ENCODE assay signal across 27 cellular contexts in genomic region chr1:181050922-181051321, GRCh38.
"Had no signal": no experiment of that assay in that cellular context is flagged by ENCODE, and none has a peak within 500 bp of the region (broad histone marks: within the 10 kb centered on the region; RNA-seq: fewer than 3 reads in every experiment).

No MANE protein-coding gene starts in this region.

- H3K4me1 ChIP-seq: lower lobe of right lung, parathyroid adenoma, right lobe of liver, tibial nerve, upper lobe of left lung had no signal

- H3K36me3 ChIP-seq: right lobe of liver had no signal

- DNase-seq: effector CD8-positive, alpha-beta T cell; endodermal cell; erythroblast; esophagus squamous epithelium; hypothalamus; immature natural killer cell; islet precursor cell; left ventricle myocardium superior; lower lobe of right lung; right lobe of liver; small intestine; stimulated activated CD4-positive, alpha-beta T cell treated with anti-CD3 and anti-CD28 coated beads, Interleukin-15, amount 100 ng/mL, for 24 hours; stimulated activated CD4-positive, alpha-beta T cell treated with anti-CD3 and anti-CD28 coated beads, Interleukin-2, amount 100 ng/mL, for 48 hours; stimulated activated CD8-positive, alpha-beta memory T cell treated with anti-CD3 and anti-CD28 coated beads, Interleukin-4, amount 100 ng/mL, for 48 hours; upper lobe of left lung had no signal

- ATAC-seq: left ventricle myocardium superior; lower lobe of right lung; natural killer cell treated with Interleukin-12 subunit alpha and Interleukin-12 subunit beta and Interleukin-15 and Interleukin-18, amount 100 ng/mL, for 72 hours; right lobe of liver had no signal

- H3K27ac ChIP-seq: esophagus squamous epithelium, lower lobe of right lung, parathyroid adenoma, right lobe of liver, thoracic aorta, tibial nerve, upper lobe of left lung had no signal

- FAIRE-seq: colon, frontal cortex, small intestine, urothelium cell line had no signal

- H3K27me3 ChIP-seq: esophagus squamous epithelium, right lobe of liver, tibial nerve, upper lobe of left lung had no signal

- H3K4me1 Mint-ChIP-seq: memory B cell had no signal

- H3K27me3 Mint-ChIP-seq: dendritic cell treated with granulocyte-macrophage colony-stimulating factor and Interleukin-4, amounts not matched to agents 40 ng/mL and 50 ng/mL, for 4 days; memory B cell; natural killer cell treated with Interleukin-12 subunit alpha and Interleukin-12 subunit beta and Interleukin-15 and Interleukin-18, amount 100 ng/mL, for 72 hours; stimulated activated naive CD8-positive, alpha-beta T cell treated with anti-CD3 and anti-CD28 coated beads, Interleukin-15, Interleukin-2, amounts not matched to agents 100 ng/mL and 50 ng/mL, for 24 hours had no signal

- H3K27ac Mint-ChIP-seq: dendritic cell treated with granulocyte-macrophage colony-stimulating factor and Interleukin-4, amounts not matched to agents 40 ng/mL and 50 ng/mL, for 4 days; endodermal cell; memory B cell; progenitor cell of endocrine pancreas; stimulated activated naive CD8-positive, alpha-beta T cell treated with anti-CD3 and anti-CD28 coated beads, Interleukin-15, Interleukin-2, amounts not matched to agents 100 ng/mL and 50 ng/mL, for 24 hours had no signal

- H3K4me3 Mint-ChIP-seq: dendritic cell treated with granulocyte-macrophage colony-stimulating factor and Interleukin-4, amounts not matched to agents 40 ng/mL and 50 ng/mL, for 4 days; endodermal cell; immature natural killer cell; memory B cell; natural killer cell treated with Interleukin-12 subunit alpha and Interleukin-12 subunit beta and Interleukin-15 and Interleukin-18, amount 100 ng/mL, for 72 hours; neural crest cell; stimulated activated naive CD8-positive, alpha-beta T cell treated with anti-CD3 and anti-CD28 coated beads, Interleukin-15, Interleukin-2, amounts not matched to agents 100 ng/mL and 50 ng/mL, for 24 hours had no signal

- H3K4me3 ChIP-seq: esophagus squamous epithelium, lower lobe of right lung, right lobe of liver, thoracic aorta, tibial nerve, upper lobe of left lung had no signal

- H3K9me3 Mint-ChIP-seq: dendritic cell treated with granulocyte-macrophage colony-stimulating factor and Interleukin-4, amounts not matched to agents 40 ng/mL and 50 ng/mL, for 4 days; immature natural killer cell; memory B cell; natural killer cell treated with Interleukin-12 subunit alpha and Interleukin-12 subunit beta and Interleukin-15 and Interleukin-18, amount 100 ng/mL, for 72 hours; neural crest cell; stimulated activated naive CD8-positive, alpha-beta T cell treated with anti-CD3 and anti-CD28 coated beads, Interleukin-15, Interleukin-2, amounts not matched to agents 100 ng/mL and 50 ng/mL, for 24 hours had no signal
